ENCODE assay signal across 1 cellular context in the genomic region with DNA sequence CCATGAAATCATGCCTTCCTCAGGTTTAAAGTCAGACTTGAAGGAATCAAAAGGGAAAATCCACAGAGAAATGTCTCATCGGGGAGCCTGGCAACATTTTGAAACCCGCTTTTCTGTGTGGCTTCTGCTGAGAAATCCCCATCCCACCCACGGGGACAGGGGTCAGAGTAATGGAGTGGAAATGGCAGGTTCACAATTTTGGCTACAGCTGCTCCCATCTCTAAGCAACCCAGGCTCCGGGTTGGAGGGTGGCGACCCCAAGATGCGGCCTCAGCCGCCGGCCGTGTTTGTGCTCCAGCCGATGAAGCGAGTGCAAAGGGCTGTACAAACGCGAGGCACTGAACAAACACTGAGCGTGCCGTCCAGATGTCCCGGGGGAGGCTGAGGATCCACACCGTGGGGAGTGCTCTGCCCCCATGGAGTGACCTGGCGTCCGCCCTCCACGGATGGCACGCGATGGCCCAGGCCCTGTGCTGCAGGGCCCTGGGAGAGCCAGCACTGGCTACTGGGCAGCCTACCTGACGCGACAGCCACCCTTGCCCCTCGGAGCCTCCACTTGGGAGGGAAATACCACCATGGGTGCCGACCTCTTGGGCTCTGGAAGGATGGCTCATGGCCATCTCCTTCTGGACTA.
TF ChIP-seq lines count a peak whose summit lies in the region.

No MANE protein-coding gene starts in this region.

TF ChIP-seq in HepG2, 621 proteins besides CTCF, POLR2A, EP300 and RAD21 (continued from another document and continues in another):
- TF ChIP-seq, protein P1, sequence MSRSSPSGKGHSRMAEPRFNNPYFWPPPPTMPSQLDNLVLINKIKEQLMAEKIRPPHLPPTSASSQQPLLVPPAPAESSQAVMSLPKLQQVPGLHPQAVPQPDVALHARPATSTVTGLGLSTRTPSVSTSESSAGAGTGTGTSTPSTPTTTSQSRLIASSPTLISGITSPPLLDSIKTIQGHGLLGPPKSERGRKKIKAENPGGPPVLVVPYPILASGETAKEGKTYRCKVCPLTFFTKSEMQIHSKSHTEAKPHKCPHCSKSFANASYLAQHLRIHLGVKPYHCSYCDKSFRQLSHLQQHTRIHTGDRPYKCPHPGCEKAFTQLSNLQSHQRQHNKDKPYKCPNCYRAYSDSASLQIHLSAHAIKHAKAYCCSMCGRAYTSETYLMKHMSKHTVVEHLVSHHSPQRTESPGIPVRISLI (CRISPR knock-in tag; IDR thresholded peaks at IDR 0.05; ENCODE audit: borderline replicate concordance) = no peak
- TF ChIP-seq, protein P2, sequence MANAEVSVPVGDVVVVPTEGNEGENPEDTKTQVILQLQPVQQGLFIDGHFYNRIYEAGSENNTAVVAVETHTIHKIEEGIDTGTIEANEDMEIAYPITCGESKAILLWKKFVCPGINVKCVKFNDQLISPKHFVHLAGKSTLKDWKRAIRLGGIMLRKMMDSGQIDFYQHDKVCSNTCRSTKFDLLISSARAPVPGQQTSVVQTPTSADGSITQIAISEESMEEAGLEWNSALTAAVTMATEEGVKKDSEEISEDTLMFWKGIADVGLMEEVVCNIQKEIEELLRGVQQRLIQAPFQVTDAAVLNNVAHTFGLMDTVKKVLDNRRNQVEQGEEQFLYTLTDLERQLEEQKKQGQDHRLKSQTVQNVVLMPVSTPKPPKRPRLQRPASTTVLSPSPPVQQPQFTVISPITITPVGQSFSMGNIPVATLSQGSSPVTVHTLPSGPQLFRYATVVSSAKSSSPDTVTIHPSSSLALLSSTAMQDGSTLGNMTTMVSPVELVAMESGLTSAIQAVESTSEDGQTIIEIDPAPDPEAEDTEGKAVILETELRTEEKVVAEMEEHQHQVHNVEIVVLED (CRISPR knock-in tag; IDR thresholded peaks at IDR 0.05; ENCODE audit: borderline replicate concordance) = no peak
- TF ChIP-seq AGO2 (optimal IDR thresholded peaks at IDR 0.05; ENCODE audit: low read depth, low read length) (no peak), FOXA1 (IDR thresholded peaks at IDR 0.05) (no peak), FOXA1 (CRISPR knock-in tag; IDR thresholded peaks at IDR 0.05) (peak; percentile 68), CEBPG (CRISPR knock-in tag; IDR thresholded peaks at IDR 0.05) (no peak), GABPB1 (CRISPR knock-in tag; IDR thresholded peaks at IDR 0.05) (peak; percentile 44), KLF13 (CRISPR knock-in tag; IDR thresholded peaks at IDR 0.05) (no peak), YEATS2 (CRISPR knock-in tag; IDR thresholded peaks at IDR 0.05; ENCODE audit: borderline replicate concordance) (no peak), PAWR (CRISPR knock-in tag; IDR thresholded peaks at IDR 0.05; ENCODE audit: borderline replicate concordance) (no peak), RARA (CRISPR knock-in tag; IDR thresholded peaks at IDR 0.05) (peak; percentile 54; the same call in 1 of the 2 replicates), ZNF205 (CRISPR knock-in tag; IDR thresholded peaks at IDR 0.05) (peak; percentile 61; the same call in 1 of the 2 replicates), ZKSCAN8 (CRISPR knock-in tag; IDR thresholded peaks at IDR 0.05; ENCODE audit: borderline replicate concordance) (no peak), ZNF317 (CRISPR knock-in tag; IDR thresholded peaks at IDR 0.05) (peak; percentile 48; the same call in 1 of the 2 replicates), HES4 (CRISPR knock-in tag; IDR thresholded peaks at IDR 0.05; ENCODE audit: borderline replicate concordance) (no peak), ZNF354B (CRISPR knock-in tag; IDR thresholded peaks at IDR 0.05) (no peak), ZNF33A (CRISPR knock-in tag; IDR thresholded peaks at IDR 0.05; ENCODE audit: borderline replicate concordance) (no peak), ZNF33B (CRISPR knock-in tag; IDR thresholded peaks at IDR 0.05) (no peak), ZNF260 (CRISPR knock-in tag; IDR thresholded peaks at IDR 0.05; ENCODE audit: borderline replicate concordance, low read depth) (no peak), CC2D1A (CRISPR knock-in tag; IDR thresholded peaks at IDR 0.05) (no peak), LCORL (IDR thresholded peaks at IDR 0.05) (no peak), LCORL (CRISPR knock-in tag; IDR thresholded peaks at IDR 0.05) (peak; percentile 78), ZNF772 (CRISPR knock-in tag; IDR thresholded peaks at IDR 0.05) (peak; percentile 60; the same call in 1 of the 2 replicates), ZNF441 (CRISPR knock-in tag; IDR thresholded peaks at IDR 0.05; ENCODE audit: borderline replicate concordance) (0 out of 2 replicates have a peak, but pooled peaks have one; percentile 45), ZNF207 (IDR thresholded peaks at IDR 0.05; ENCODE audit: borderline replicate concordance) (no peak), CBX2 (IDR thresholded peaks at IDR 0.05; ENCODE audit: low read depth, low read length) (no peak), CBX2 (CRISPR knock-in tag; IDR thresholded peaks at IDR 0.05; ENCODE audit: low read depth) (no peak), FLYWCH1 (CRISPR knock-in tag; IDR thresholded peaks at IDR 0.05) (no peak), CAMTA2 (CRISPR knock-in tag; IDR thresholded peaks at IDR 0.05; ENCODE audit: borderline replicate concordance) (no peak), ATRX (CRISPR knock-in tag; IDR thresholded peaks at IDR 0.05; ENCODE audit: borderline replicate concordance) (no peak), ZSCAN29 (CRISPR knock-in tag; conservative IDR thresholded peaks at IDR 0.05) (no peak), MYC (CRISPR knock-in tag; IDR thresholded peaks at IDR 0.05; ENCODE audit: borderline replicate concordance) (peak; percentile 68; the same call in 1 of the 2 replicates), ZNF672 (CRISPR knock-in tag; IDR thresholded peaks at IDR 0.05) (no peak), TAF15 (IDR thresholded peaks at IDR 0.05; ENCODE audit: low read depth, low read length, poor library complexity, severe bottlenecking) (no peak), ZNF572 (CRISPR knock-in tag; IDR thresholded peaks at IDR 0.05) (no peak)
- TF ChIP-seq, protein P3, sequence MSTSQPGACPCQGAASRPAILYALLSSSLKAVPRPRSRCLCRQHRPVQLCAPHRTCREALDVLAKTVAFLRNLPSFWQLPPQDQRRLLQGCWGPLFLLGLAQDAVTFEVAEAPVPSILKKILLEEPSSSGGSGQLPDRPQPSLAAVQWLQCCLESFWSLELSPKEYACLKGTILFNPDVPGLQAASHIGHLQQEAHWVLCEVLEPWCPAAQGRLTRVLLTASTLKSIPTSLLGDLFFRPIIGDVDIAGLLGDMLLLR (CRISPR knock-in tag; IDR thresholded peaks at IDR 0.05) = 0 out of 2 replicates have a peak, but pooled peaks have one; percentile 15
- TF ChIP-seq, protein P4, sequence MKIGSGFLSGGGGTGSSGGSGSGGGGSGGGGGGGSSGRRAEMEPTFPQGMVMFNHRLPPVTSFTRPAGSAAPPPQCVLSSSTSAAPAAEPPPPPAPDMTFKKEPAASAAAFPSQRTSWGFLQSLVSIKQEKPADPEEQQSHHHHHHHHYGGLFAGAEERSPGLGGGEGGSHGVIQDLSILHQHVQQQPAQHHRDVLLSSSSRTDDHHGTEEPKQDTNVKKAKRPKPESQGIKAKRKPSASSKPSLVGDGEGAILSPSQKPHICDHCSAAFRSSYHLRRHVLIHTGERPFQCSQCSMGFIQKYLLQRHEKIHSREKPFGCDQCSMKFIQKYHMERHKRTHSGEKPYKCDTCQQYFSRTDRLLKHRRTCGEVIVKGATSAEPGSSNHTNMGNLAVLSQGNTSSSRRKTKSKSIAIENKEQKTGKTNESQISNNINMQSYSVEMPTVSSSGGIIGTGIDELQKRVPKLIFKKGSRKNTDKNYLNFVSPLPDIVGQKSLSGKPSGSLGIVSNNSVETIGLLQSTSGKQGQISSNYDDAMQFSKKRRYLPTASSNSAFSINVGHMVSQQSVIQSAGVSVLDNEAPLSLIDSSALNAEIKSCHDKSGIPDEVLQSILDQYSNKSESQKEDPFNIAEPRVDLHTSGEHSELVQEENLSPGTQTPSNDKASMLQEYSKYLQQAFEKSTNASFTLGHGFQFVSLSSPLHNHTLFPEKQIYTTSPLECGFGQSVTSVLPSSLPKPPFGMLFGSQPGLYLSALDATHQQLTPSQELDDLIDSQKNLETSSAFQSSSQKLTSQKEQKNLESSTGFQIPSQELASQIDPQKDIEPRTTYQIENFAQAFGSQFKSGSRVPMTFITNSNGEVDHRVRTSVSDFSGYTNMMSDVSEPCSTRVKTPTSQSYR (CRISPR knock-in tag; IDR thresholded peaks at IDR 0.05; ENCODE audit: borderline replicate concordance) = no peak
- TF ChIP-seq, protein P5, sequence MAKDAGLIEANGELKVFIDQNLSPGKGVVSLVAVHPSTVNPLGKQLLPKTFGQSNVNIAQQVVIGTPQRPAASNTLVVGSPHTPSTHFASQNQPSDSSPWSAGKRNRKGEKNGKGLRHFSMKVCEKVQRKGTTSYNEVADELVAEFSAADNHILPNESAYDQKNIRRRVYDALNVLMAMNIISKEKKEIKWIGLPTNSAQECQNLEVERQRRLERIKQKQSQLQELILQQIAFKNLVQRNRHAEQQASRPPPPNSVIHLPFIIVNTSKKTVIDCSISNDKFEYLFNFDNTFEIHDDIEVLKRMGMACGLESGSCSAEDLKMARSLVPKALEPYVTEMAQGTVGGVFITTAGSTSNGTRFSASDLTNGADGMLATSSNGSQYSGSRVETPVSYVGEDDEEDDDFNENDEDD (CRISPR knock-in tag; IDR thresholded peaks at IDR 0.05; ENCODE audit: borderline replicate concordance) = peak; percentile 58; the same call in 1 of the 2 replicates
- TF ChIP-seq, protein P6, sequence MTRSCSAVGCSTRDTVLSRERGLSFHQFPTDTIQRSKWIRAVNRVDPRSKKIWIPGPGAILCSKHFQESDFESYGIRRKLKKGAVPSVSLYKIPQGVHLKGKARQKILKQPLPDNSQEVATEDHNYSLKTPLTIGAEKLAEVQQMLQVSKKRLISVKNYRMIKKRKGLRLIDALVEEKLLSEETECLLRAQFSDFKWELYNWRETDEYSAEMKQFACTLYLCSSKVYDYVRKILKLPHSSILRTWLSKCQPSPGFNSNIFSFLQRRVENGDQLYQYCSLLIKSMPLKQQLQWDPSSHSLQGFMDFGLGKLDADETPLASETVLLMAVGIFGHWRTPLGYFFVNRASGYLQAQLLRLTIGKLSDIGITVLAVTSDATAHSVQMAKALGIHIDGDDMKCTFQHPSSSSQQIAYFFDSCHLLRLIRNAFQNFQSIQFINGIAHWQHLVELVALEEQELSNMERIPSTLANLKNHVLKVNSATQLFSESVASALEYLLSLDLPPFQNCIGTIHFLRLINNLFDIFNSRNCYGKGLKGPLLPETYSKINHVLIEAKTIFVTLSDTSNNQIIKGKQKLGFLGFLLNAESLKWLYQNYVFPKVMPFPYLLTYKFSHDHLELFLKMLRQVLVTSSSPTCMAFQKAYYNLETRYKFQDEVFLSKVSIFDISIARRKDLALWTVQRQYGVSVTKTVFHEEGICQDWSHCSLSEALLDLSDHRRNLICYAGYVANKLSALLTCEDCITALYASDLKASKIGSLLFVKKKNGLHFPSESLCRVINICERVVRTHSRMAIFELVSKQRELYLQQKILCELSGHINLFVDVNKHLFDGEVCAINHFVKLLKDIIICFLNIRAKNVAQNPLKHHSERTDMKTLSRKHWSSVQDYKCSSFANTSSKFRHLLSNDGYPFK (CRISPR knock-in tag; IDR thresholded peaks at IDR 0.05; ENCODE audit: borderline replicate concordance) = no peak
- TF ChIP-seq, protein P7, sequence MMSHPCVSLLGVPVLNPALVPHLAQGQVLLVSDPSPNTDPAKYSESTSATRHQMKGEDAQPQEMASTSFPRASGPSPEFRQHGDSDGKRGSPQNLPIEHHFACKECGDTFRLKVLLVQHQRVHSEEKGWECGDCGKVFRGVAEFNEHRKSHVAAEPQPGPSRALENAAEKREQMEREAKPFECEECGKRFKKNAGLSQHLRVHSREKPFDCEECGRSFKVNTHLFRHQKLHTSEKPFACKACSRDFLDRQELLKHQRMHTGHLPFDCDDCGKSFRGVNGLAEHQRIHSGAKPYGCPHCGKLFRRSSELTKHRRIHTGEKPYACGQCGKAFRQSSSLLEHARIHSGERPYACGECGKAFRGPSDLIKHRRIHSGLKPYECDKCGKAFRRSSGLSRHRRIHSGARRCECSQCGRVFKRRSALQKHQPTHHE (CRISPR knock-in tag; IDR thresholded peaks at IDR 0.05; ENCODE audit: borderline replicate concordance) = no peak
- TF ChIP-seq, protein P8, sequence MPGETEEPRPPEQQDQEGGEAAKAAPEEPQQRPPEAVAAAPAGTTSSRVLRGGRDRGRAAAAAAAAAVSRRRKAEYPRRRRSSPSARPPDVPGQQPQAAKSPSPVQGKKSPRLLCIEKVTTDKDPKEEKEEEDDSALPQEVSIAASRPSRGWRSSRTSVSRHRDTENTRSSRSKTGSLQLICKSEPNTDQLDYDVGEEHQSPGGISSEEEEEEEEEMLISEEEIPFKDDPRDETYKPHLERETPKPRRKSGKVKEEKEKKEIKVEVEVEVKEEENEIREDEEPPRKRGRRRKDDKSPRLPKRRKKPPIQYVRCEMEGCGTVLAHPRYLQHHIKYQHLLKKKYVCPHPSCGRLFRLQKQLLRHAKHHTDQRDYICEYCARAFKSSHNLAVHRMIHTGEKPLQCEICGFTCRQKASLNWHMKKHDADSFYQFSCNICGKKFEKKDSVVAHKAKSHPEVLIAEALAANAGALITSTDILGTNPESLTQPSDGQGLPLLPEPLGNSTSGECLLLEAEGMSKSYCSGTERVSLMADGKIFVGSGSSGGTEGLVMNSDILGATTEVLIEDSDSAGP (CRISPR knock-in tag; IDR thresholded peaks at IDR 0.05; ENCODE audit: borderline replicate concordance) = no peak; the same call in 1 of the 2 replicates
- TF ChIP-seq, protein P9, sequence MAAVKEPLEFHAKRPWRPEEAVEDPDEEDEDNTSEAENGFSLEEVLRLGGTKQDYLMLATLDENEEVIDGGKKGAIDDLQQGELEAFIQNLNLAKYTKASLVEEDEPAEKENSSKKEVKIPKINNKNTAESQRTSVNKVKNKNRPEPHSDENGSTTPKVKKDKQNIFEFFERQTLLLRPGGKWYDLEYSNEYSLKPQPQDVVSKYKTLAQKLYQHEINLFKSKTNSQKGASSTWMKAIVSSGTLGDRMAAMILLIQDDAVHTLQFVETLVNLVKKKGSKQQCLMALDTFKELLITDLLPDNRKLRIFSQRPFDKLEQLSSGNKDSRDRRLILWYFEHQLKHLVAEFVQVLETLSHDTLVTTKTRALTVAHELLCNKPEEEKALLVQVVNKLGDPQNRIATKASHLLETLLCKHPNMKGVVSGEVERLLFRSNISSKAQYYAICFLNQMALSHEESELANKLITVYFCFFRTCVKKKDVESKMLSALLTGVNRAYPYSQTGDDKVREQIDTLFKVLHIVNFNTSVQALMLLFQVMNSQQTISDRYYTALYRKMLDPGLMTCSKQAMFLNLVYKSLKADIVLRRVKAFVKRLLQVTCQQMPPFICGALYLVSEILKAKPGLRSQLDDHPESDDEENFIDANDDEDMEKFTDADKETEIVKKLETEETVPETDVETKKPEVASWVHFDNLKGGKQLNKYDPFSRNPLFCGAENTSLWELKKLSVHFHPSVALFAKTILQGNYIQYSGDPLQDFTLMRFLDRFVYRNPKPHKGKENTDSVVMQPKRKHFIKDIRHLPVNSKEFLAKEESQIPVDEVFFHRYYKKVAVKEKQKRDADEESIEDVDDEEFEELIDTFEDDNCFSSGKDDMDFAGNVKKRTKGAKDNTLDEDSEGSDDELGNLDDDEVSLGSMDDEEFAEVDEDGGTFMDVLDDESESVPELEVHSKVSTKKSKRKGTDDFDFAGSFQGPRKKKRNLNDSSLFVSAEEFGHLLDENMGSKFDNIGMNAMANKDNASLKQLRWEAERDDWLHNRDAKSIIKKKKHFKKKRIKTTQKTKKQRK (IDR thresholded peaks at IDR 0.05; ENCODE audit: low read length) = no peak
- TF ChIP-seq, protein P10, sequence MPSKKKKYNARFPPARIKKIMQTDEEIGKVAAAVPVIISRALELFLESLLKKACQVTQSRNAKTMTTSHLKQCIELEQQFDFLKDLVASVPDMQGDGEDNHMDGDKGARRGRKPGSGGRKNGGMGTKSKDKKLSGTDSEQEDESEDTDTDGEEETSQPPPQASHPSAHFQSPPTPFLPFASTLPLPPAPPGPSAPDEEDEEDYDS (CRISPR knock-in tag; IDR thresholded peaks at IDR 0.05) = 0 out of 2 replicates have a peak, but pooled peaks have one; percentile 32
